Comparison of ENCODE assay signal across 23 cellular contexts in the genomic region with DNA sequence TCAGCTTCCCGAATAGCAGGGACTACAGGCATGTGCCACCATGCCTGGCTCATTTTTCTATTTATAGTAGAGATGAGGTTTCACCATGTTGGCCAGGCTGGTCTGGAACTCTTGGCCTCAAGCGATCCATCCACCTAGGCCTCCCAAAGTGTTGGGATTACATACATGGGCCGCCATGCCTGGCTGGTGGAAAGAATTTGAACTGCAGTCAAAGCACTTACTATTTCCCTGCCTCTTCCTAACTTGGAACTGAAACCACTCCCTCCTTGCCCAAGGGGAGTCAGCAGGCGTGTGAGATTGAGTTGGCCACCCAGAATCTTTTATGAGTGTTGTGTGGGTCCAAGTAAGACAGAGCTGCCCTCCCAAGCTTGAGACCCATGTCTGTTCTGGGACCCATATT.
DNase-seq lines count a peak whose midpoint lies in the region; ATAC-seq, FAIRE-seq and TF ChIP-seq lines count a peak whose summit lies in the region.
"Had no signal": no experiment of that assay in that cellular context is flagged by ENCODE, and none has a peak within 500 bp of the region (broad histone marks: within the 10 kb centered on the region; RNA-seq: fewer than 3 reads in every experiment).

No MANE protein-coding gene starts in this region.

- H3K4me3 Mint-ChIP-seq in naive thymus-derived CD8-positive, alpha-beta T cell, result no peak overlapping the region
- H3K4me3 Mint-ChIP-seq: CD8-positive, alpha-beta memory T cell; H9; IgD-negative memory B cell had no signal

- DNase-seq in ELF-1 (ENCODE audit: low read depth, low spot score), result peak; percentile 24
- DNase-seq in RPMI7951 (ENCODE audit: low read depth), result peak; percentile 46
- DNase-seq in H1 (ENCODE audit: low read depth in 1 of 2, low spot score in 2 of 2), result no peak
- DNase-seq in foreskin melanocyte, result peak; percentile 7
- no peak for DNase-seq in naive thymus-derived CD8-positive, alpha-beta T cell
- DNase-seq in sigmoid colon, result no peak
- DNase-seq in GM12892 (ENCODE audit: insufficient read length), result no peak
- no peak for DNase-seq in left lung
- DNase-seq: CD8-positive, alpha-beta memory T cell; DMS53; GF-D8; H9; NCI-H1105; NCI-H146; NCI-H2081; NCI-H2171; NCI-H345; NCI-H524; NCI-H82; Peyer's patch; Right ventricle myocardium superior had no signal

- H3K23ac ChIP-seq in H1 (ENCODE audit: insufficient read length), result no peak overlapping the region

- no peak for TF ChIP-seq RAD21 in H1 (IDR thresholded peaks at IDR 0.05 in 1 of 2, conservative IDR thresholded peaks at IDR 0.05 in 1 of 2; ENCODE audit: low read depth in 2 of 2, low read length in 2 of 2)

- H3K27me3 ChIP-seq in H1 (replicated peaks in 1 of 4; ENCODE audit: control insufficient read depth in 3 of 4, extremely low read depth in 1 of 4, insufficient read depth in 3 of 4, low read length in 3 of 4), result no peaks in the 10 kb centered on the region
- no peaks in the 10 kb centered on the region for H3K27me3 ChIP-seq in sigmoid colon
- H3K27me3 ChIP-seq in left lung, result no peaks in the 10 kb centered on the region
- H3K27me3 ChIP-seq: Peyer's patch had no signal

- H3K27ac Mint-ChIP-seq in naive thymus-derived CD8-positive, alpha-beta T cell, result no peak overlapping the region
- H3K27ac Mint-ChIP-seq: CD8-positive, alpha-beta memory T cell; H9; IgD-negative memory B cell had no signal

- H2BK120ac ChIP-seq in H1 (replicated peaks; ENCODE audit: low read depth, low read length), result no peak overlapping the region

- no peak overlapping the region for H3K4me2 ChIP-seq in H1 (ENCODE audit: insufficient read depth in 1 of 2, low read depth in 2 of 2, low read length in 2 of 2)

- H3K14ac ChIP-seq in H1 (ENCODE audit: insufficient read length), result no peak overlapping the region

- H3K27ac ChIP-seq in H1 (ENCODE audit: low read depth, low read length), result no peak overlapping the region
- no peak overlapping the region for H3K27ac ChIP-seq in sigmoid colon
- H3K27ac ChIP-seq in left lung, result no peak overlapping the region
- H3K27ac ChIP-seq: C4-2B, Peyer's patch had no signal

- no peak overlapping the region for H2BK15ac ChIP-seq in H1 (ENCODE audit: low read length)

- no peak overlapping the region for H2AFZ ChIP-seq in H1 (ENCODE audit: low read length)

- H3K4me1 ChIP-seq in H1 (replicated peaks in 1 of 4; ENCODE audit: control insufficient read depth in 3 of 4, insufficient read depth in 4 of 4, low read length in 3 of 4) (no peaks in the 10 kb centered on the region), sigmoid colon (peaks cover 0 to 10% (median 0%) of the 10 kb centered on the region in 4 donors), left lung (no peaks in the 10 kb centered on the region)
- H3K4me1 ChIP-seq: Peyer's patch had no signal

- H3K23me2 ChIP-seq in H1 (ENCODE audit: low read depth, low read length), result no peaks in the 10 kb centered on the region

- WGBS in H1 (ENCODE audit: extremely low coverage in 1 of 2, insufficient coverage in 1 of 2, insufficient read length in 1 of 2, insufficient replicate concordance in 2 of 2, low coverage in 1 of 2, low lambda C conversion rate in 2 of 2, missing lambda C conversion rate in 1 of 2), 2 experiments, result 95% methylated on average over 4 of the region's 4 CpGs; no CpG with 5 or more reads in 1 of the 2 experiments
- 79 to 86% methylated on average over 4 of the region's 4 CpGs for WGBS in sigmoid colon, 2 donors

- intact Hi-C loops in sigmoid colon (cut with DNase I), result no loop called here
- intact Hi-C loops in left lung (cut with DNase I), result no loop called here

- peaks cover 0 to 11% (median 2%) of the 10 kb centered on the region in 5 donors for H3K27me3 Mint-ChIP-seq in naive thymus-derived CD8-positive, alpha-beta T cell
- H3K27me3 Mint-ChIP-seq: CD8-positive, alpha-beta memory T cell had no signal

- CTCF ChIA-PET in H1 (lab: Charles Lee; ENCODE audit: partially characterized antibody), result interaction anchor here (0.5 to 2.4 kb wide), 9 partner anchors 8 to 568 kb away, joined by 3 to 8 read pairs (median 3); no protein-coding TSS in a partner anchor

- H4K5ac ChIP-seq in H1 (ENCODE audit: insufficient read length, low read depth, low read length), result no peak overlapping the region

- H3K4me1 Mint-ChIP-seq in naive thymus-derived CD8-positive, alpha-beta T cell, result no peaks in the 10 kb centered on the region
- H3K4me1 Mint-ChIP-seq: CD8-positive, alpha-beta memory T cell; IgD-negative memory B cell had no signal

- peak in 1 of 3 experiments; percentile 14; a peak in 1 of 4 replicates for TF ChIP-seq CTCF in H1 (IDR thresholded peaks at IDR 0.05; ENCODE audit: control extremely low read depth in 1 of 3, insufficient read depth in 1 of 3, low read depth in 1 of 3, low read length in 3 of 3)
- TF ChIP-seq CTCF in sigmoid colon (IDR thresholded peaks at IDR 0.05), result no peak
- TF ChIP-seq CTCF in left lung (IDR thresholded peaks at IDR 0.05), result no peak

- no peak overlapping the region for H3K4ac ChIP-seq in H1 (replicated peaks; ENCODE audit: insufficient read length, low read depth, low read length)

- H3K4me3 ChIP-seq in H1 (ENCODE audit: extremely low read depth in 1 of 4, insufficient read depth in 2 of 4, low read depth in 3 of 4, low read length in 4 of 4) (no peak overlapping the region), sigmoid colon (no peak overlapping the region), left lung (no peak overlapping the region)
- H3K4me3 ChIP-seq: Peyer's patch had no signal

- H3K36me3 ChIP-seq in H1 (ENCODE audit: control insufficient read depth in 2 of 4, insufficient read depth in 4 of 4, low read length in 3 of 4) (no peaks in the 10 kb centered on the region), sigmoid colon (no peaks in the 10 kb centered on the region), left lung (no peaks in the 10 kb centered on the region)
- H3K36me3 ChIP-seq: Peyer's patch had no signal

- no peaks in the 10 kb centered on the region for H4K20me1 ChIP-seq in H1 (replicated peaks in 1 of 2; ENCODE audit: control insufficient read depth in 1 of 2, insufficient read depth in 2 of 2, low read length in 2 of 2)

- no peak for FAIRE-seq in H1 (lab: Jason Lieb, UNC)
- no peak for FAIRE-seq in GM12892 (lab: Jason Lieb, UNC)

- TF ChIP-seq EP300 in H1 (IDR thresholded peaks at IDR 0.05; ENCODE audit: borderline replicate concordance in 1 of 2, low read depth in 2 of 2, low read length in 2 of 2) (no peak), sigmoid colon (IDR thresholded peaks at IDR 0.05) (no peak)

- H3K56ac ChIP-seq in H1 (replicated peaks; ENCODE audit: insufficient read length, low read depth, low read length), result no peak overlapping the region

- TF ChIP-seq POLR2A in H1 (IDR thresholded peaks at IDR 0.05; ENCODE audit: control extremely low read depth in 1 of 2, low read depth in 2 of 2, low read length in 2 of 2), result no peak
- no peak for TF ChIP-seq POLR2A in sigmoid colon (IDR thresholded peaks at IDR 0.05)
- TF ChIP-seq POLR2A in GM12892 (IDR thresholded peaks at IDR 0.05; ENCODE audit: low read depth, low read length), result no peak

- H3K79me1 ChIP-seq in H1 (ENCODE audit: low read depth, low read length), result no peaks in the 10 kb centered on the region

- H4K8ac ChIP-seq in H1 (ENCODE audit: extremely low read depth, insufficient read depth, low read length), result no peak overlapping the region

- no peak overlapping the region for H3K18ac ChIP-seq in H1 (ENCODE audit: extremely low read depth, low read length)

- H3K9ac ChIP-seq in H1 (replicated peaks in 1 of 4; ENCODE audit: extremely low read depth in 1 of 4, low read depth in 3 of 4, low read length in 3 of 4), result no peak overlapping the region

- ATAC-seq in naive thymus-derived CD8-positive, alpha-beta T cell, result no peak
- no peak for ATAC-seq in left lung

- H2BK20ac ChIP-seq in H1 (ENCODE audit: low read length), result no peak overlapping the region

- no peaks in the 10 kb centered on the region for H3K79me2 ChIP-seq in H1 (ENCODE audit: control insufficient read depth in 1 of 2, insufficient read depth in 2 of 2, low read length in 2 of 2)

- H2AK5ac ChIP-seq in H1 (ENCODE audit: low read depth, low read length), result no peak overlapping the region

- no peaks in the 10 kb centered on the region; a peak in 1 of 4 replicates for H3K9me3 ChIP-seq in H1 (ENCODE audit: insufficient read depth in 2 of 2, low read depth in 1 of 2, low read length in 1 of 2)
- no peaks in the 10 kb centered on the region for H3K9me3 ChIP-seq in sigmoid colon
- peaks cover 0 to 2% of the 10 kb centered on the region in 2 donors for H3K9me3 ChIP-seq in left lung
- H3K9me3 ChIP-seq: Peyer's patch had no signal

- H4K91ac ChIP-seq in H1 (replicated peaks; ENCODE audit: insufficient read length, low read length), result no peak overlapping the region

- POLR2A ChIA-PET in H1 (lab: Charles Lee; ENCODE audit: partially characterized antibody), result no interaction called here
- POLR2A ChIA-PET in naive thymus-derived CD8-positive, alpha-beta T cell (lab: Charles Lee), result no interaction called here

- no peak overlapping the region for H2BK12ac ChIP-seq in H1 (ENCODE audit: low read depth, low read length)

- H3K36me3 Mint-ChIP-seq in naive thymus-derived CD8-positive, alpha-beta T cell, result no peaks in the 10 kb centered on the region
- H3K36me3 Mint-ChIP-seq: CD8-positive, alpha-beta memory T cell; IgD-negative memory B cell had no signal

- H3K9me3 Mint-ChIP-seq in naive thymus-derived CD8-positive, alpha-beta T cell, result peaks cover 0 to 2% (median 0%) of the 10 kb centered on the region in 9 donors

- H2BK5ac ChIP-seq in H1 (ENCODE audit: low read depth, low read length), result no peak overlapping the region

TF ChIP-seq in H1, 55 proteins besides CTCF, POLR2A, EP300 and RAD21:
- no peak for TF ChIP-seq TCF12 (IDR thresholded peaks at IDR 0.05; ENCODE audit: low read depth, low read length)
- TF ChIP-seq FOSL1 (IDR thresholded peaks at IDR 0.05; ENCODE audit: insufficient read depth, low read depth, low read length), result no peak
- peak; percentile 59; the same call in 1 of the 2 replicates for TF ChIP-seq TEAD4 (IDR thresholded peaks at IDR 0.05; ENCODE audit: low read depth, low read length)

Comparison
In these comparisons a context has a peak if more than half of its experiments do, and no peak if none do; other contexts are left out.
1. DNase-seq: peak in ELF-1 (single experiment), RPMI7951 (single experiment) and foreskin melanocyte (single experiment); none in H1 (0 of 2), naive thymus-derived CD8-positive, alpha-beta T cell (0 of 10), sigmoid colon (single experiment), GM12892 (single experiment) and left lung (0 of 2).